In genomic region chr12:62044450-62044849, GRCh38 we compare ENCODE assay signal across 1 cellular context.
TF ChIP-seq lines count a peak whose summit lies in the region.

No MANE protein-coding gene starts in this region.

TF ChIP-seq in GM23338, 12 proteins besides CTCF, POLR2A, EP300 and RAD21 (continued from another document):
- TF ChIP-seq, protein P1, sequence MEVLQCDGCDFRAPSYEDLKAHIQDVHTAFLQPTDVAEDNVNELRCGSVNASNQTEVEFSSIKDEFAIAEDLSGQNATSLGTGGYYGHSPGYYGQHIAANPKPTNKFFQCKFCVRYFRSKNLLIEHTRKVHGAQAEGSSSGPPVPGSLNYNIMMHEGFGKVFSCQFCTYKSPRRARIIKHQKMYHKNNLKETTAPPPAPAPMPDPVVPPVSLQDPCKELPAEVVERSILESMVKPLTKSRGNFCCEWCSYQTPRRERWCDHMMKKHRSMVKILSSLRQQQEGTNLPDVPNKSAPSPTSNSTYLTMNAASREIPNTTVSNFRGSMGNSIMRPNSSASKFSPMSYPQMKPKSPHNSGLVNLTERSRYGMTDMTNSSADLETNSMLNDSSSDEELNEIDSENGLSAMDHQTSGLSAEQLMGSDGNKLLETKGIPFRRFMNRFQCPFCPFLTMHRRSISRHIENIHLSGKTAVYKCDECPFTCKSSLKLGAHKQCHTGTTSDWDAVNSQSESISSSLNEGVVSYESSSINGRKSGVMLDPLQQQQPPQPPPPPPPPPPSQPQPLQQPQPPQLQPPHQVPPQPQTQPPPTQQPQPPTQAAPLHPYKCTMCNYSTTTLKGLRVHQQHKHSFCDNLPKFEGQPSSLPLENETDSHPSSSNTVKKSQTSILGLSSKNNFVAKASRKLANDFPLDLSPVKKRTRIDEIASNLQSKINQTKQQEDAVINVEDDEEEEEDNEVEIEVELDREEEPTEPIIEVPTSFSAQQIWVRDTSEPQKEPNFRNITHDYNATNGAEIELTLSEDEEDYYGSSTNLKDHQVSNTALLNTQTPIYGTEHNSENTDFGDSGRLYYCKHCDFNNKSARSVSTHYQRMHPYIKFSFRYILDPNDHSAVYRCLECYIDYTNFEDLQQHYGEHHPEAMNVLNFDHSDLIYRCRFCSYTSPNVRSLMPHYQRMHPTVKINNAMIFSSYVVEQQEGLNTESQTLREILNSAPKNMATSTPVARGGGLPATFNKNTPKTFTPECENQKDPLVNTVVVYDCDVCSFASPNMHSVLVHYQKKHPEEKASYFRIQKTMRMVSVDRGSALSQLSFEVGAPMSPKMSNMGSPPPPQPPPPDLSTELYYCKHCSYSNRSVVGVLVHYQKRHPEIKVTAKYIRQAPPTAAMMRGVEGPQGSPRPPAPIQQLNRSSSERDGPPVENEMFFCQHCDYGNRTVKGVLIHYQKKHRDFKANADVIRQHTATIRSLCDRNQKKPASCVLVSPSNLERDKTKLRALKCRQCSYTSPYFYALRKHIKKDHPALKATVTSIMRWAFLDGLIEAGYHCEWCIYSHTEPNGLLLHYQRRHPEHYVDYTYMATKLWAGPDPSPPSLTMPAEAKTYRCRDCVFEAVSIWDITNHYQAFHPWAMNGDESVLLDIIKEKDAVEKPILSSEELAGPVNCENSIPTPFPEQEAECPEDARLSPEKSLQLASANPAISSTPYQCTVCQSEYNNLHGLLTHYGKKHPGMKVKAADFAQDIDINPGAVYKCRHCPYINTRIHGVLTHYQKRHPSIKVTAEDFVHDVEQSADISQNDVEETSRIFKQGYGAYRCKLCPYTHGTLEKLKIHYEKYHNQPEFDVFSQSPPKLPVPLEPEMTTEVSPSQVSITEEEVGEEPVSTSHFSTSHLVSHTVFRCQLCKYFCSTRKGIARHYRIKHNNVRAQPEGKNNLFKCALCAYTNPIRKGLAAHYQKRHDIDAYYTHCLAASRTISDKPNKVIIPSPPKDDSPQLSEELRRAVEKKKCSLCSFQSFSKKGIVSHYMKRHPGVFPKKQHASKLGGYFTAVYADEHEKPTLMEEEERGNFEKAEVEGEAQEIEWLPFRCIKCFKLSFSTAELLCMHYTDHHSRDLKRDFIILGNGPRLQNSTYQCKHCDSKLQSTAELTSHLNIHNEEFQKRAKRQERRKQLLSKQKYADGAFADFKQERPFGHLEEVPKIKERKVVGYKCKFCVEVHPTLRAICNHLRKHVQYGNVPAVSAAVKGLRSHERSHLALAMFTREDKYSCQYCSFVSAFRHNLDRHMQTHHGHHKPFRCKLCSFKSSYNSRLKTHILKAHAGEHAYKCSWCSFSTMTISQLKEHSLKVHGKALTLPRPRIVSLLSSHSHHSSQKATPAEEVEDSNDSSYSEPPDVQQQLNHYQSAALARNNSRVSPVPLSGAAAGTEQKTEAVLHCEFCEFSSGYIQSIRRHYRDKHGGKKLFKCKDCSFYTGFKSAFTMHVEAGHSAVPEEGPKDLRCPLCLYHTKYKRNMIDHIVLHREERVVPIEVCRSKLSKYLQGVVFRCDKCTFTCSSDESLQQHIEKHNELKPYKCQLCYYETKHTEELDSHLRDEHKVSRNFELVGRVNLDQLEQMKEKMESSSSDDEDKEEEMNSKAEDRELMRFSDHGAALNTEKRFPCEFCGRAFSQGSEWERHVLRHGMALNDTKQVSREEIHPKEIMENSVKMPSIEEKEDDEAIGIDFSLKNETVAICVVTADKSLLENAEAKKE (CRISPR knock-in tag; IDR thresholded peaks at IDR 0.05): no peak
- no peak for TF ChIP-seq NANOG (IDR thresholded peaks at IDR 0.05; ENCODE audit: borderline replicate concordance)
- TF ChIP-seq ETS1 (IDR thresholded peaks at IDR 0.05): no peak
- TF ChIP-seq STAT1 (IDR thresholded peaks at IDR 0.05; ENCODE audit: unreplicated experiment): no peak
- no peak for TF ChIP-seq EZH2phosphoT487 (IDR thresholded peaks at IDR 0.05; ENCODE audit: unreplicated experiment)
- TF ChIP-seq EZH2 (IDR thresholded peaks at IDR 0.05; ENCODE audit: low read depth, unreplicated experiment): no peak
